In the genomic region with DNA sequence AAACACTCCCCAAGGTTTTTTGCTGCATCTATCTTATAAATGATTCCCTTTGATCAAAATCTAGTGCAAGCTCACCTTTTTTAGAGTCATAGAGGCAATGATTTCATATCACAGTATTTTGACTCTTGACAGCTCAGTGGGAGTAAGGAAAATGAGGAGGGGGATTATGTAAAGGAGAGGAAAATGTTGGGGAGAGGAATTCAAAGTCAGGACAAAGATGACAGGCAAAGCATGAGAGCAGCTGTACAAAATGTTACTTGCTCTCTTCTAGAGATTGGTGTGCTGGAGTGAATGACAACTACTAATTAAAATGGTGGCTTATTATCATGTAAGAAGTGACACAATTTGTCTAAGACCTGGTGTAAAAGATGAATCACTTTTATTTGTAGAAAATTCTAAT, we compare ENCODE assay signal across 8 cellular contexts.
"Had no signal": no experiment of that assay in that cellular context is flagged by ENCODE, and none has a peak within 500 bp of the region (broad histone marks: within the 10 kb centered on the region; RNA-seq: fewer than 3 reads in every experiment).

No MANE protein-coding gene starts in this region.

- H3K27ac ChIP-seq: GM23248 had no signal

- ATAC-seq: GM23338, HCT116 had no signal

- DNase-seq: GM23248, GOT3, H7, H9, HCEC 1CT, HFFc6 had no signal
